7 cellular contexts compared by ENCODE assay signal in the genomic region with DNA sequence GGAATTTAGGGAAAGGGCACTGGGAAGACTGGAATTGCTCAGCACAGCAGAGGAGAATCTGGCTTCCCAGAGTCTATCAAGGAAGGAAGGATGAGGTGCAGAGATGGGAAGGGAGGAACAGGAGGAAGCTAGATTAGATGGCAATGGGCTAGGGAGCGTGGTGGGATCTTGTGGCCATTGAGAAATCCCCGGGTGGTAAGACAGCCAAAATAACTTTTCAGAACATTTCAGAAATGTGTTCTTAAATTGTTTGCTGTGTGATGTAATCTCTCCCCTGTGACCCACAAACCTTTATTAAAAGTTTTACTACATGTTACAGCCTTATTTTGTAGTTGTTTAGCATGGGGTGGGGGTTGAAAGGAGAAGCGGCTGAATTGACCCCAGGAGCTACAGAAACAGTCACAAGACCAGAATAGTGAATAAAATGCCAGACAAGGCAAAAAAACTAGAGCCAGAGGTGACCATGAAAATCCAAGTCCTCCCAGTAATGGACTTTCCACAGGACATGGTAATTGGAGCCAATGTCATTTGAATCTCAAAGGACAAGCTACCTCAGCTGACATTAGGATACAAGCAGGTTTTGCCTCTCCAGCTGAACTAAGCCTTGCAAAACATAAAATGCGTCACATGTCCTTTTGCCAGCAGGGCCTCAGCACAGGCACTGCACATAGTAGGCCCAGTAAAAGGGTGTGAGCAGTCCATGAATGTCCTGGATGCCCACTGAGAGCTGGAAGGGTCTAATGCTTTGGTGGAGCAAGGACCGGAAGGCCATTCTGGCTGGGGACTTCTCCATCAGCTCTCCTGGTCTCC. TPM values are rescaled to one million over a fixed set of nuclear protein-coding genes. Genes with fewer than 3 reads are reported as not detected.
A peak's percentile ranks its signal among the peaks of the same experiment; 100 is the strongest.
DNase-seq lines count a peak whose midpoint lies in the region; ATAC-seq and TF ChIP-seq lines count a peak whose summit lies in the region.

No MANE protein-coding gene starts in this region.

- DNase-seq in HFFc6 (no peak), spleen (no peak), NCI-H1092 treated with DMSO at 0.1 percent for 48 hours (lab: John Stamatoyannopoulos, UW) (no peak)
- DNase-seq in activated CD4-positive, alpha-beta memory T cell treated with anti-CD3 and anti-CD28 coated beads for 36 hours = no peak

- intact Hi-C loops in spleen (cut with DNase I; ENCODE audit: low total_unique reads) = loop anchor here (2.0 to 10.0 kb wide), 3 partner anchors 207 to 439 kb away; a partner anchor contains a TSS
- intact Hi-C loops in activated CD4-positive, alpha-beta memory T cell treated with anti-CD3 and anti-CD28 coated beads for 36 hours (cut with micrococcal nuclease) = loop anchor here (1.0 to 2.0 kb wide), 8 partner anchors 21 to 501 kb away; a partner anchor contains a TSS

- H3K4me3 Mint-ChIP-seq in HFFc6 = peak overlapping the region; percentile 100; the same call in 1 of the 2 replicates
- no peak overlapping the region for H3K4me3 Mint-ChIP-seq in activated CD4-positive, alpha-beta memory T cell treated with anti-CD3 and anti-CD28 coated beads for 36 hours

- H3K9me3 ChIP-seq in iPS-18a (ENCODE audit: control insufficient read depth, low read depth, low read length) (no peaks in the 10 kb centered on the region), spleen (no peaks in the 10 kb centered on the region)

- no peak for TF ChIP-seq CTCF in HFFc6 (IDR thresholded peaks at IDR 0.05)
- TF ChIP-seq CTCF in spleen (IDR thresholded peaks at IDR 0.05 in 8 of 11, conservative IDR thresholded peaks at IDR 0.05 in 3 of 11) = no peak

- H3K4me3 ChIP-seq in iPS-18a (ENCODE audit: low read length) (peak overlapping the region; percentile 18), spleen (no peak overlapping the region)

- no peak for ATAC-seq in HG03108 (IDR thresholded peaks at IDR 0.05; ENCODE audit: unreplicated experiment)

- H3K36me3 ChIP-seq in iPS-18a (ENCODE audit: control insufficient read depth, low read depth, low read length) (no peaks in the 10 kb centered on the region), spleen (peaks cover 0 to 6% (median 0%) of the 10 kb centered on the region in 6 donors)

- 35 to 60% (median 43%) methylated on average over 5 of the region's 5 CpGs for WGBS in adipose tissue, 3 donors
- 58 to 67% (median 64%) methylated on average over 5 of the region's 5 CpGs for WGBS in spleen, 5 donors

- peaks cover 3% of the 10 kb centered on the region; the same call in 1 of the 2 replicates for H3K27me3 Mint-ChIP-seq in HFFc6 (ENCODE audit: insufficient read depth)
- H3K27me3 Mint-ChIP-seq in activated CD4-positive, alpha-beta memory T cell treated with anti-CD3 and anti-CD28 coated beads for 36 hours = no peaks in the 10 kb centered on the region

- H3K4me1 Mint-ChIP-seq in HFFc6 (ENCODE audit: low read depth) = peaks cover 74% of the 10 kb centered on the region
- H3K4me1 Mint-ChIP-seq in activated CD4-positive, alpha-beta memory T cell treated with anti-CD3 and anti-CD28 coated beads for 36 hours (ENCODE audit: low read depth) = peaks cover 35% of the 10 kb centered on the region

- H3K36me3 Mint-ChIP-seq in HFFc6 (ENCODE audit: low read depth) = peaks cover 13% of the 10 kb centered on the region
- peaks cover 8% of the 10 kb centered on the region for H3K36me3 Mint-ChIP-seq in activated CD4-positive, alpha-beta memory T cell treated with anti-CD3 and anti-CD28 coated beads for 36 hours

- H3K27ac Mint-ChIP-seq in HFFc6 = peak overlapping the region; percentile 99
- H3K27ac Mint-ChIP-seq in activated CD4-positive, alpha-beta memory T cell treated with anti-CD3 and anti-CD28 coated beads for 36 hours = no peak overlapping the region

- no peaks in the 10 kb centered on the region for H3K9me3 Mint-ChIP-seq in HFFc6
- no peaks in the 10 kb centered on the region for H3K9me3 Mint-ChIP-seq in activated CD4-positive, alpha-beta memory T cell treated with anti-CD3 and anti-CD28 coated beads for 36 hours

- H3K4me1 ChIP-seq in iPS-18a (ENCODE audit: control insufficient read depth, low read depth, low read length) (peaks cover 19% of the 10 kb centered on the region), spleen (peaks cover 18 to 66% (median 49%) of the 10 kb centered on the region in 6 donors)

- no peak overlapping the region for H3K9ac ChIP-seq in iPS-18a (ENCODE audit: low read length)

- peak overlapping the region; percentile 5 for H3K27ac ChIP-seq in adipose tissue (ENCODE audit: low read depth, low read length)
- H3K27ac ChIP-seq in iPS-18a (ENCODE audit: low read length) = no peak overlapping the region
- H3K27ac ChIP-seq in spleen = peak overlapping the region in 7 of 8 donors; percentile 36 to 96 (median 94)

- POLR2A ChIA-PET in activated CD4-positive, alpha-beta memory T cell treated with anti-CD3 and anti-CD28 coated beads for 36 hours (lab: Charles Lee) = interaction anchor here (0.9 to 2.9 kb wide), 6 partner anchors 12 to 435 kb away, joined by 3 to 14 read pairs (median 6); a partner anchor contains a TSS

- H3K27me3 ChIP-seq in iPS-18a (ENCODE audit: control insufficient read depth, insufficient read depth, low read length) (no peaks in the 10 kb centered on the region), spleen (replicated peaks in 1 of 7) (peaks cover 0 to 4% (median 0%) of the 10 kb centered on the region in 7 donors)

- CTCF ChIA-PET in activated CD4-positive, alpha-beta memory T cell treated with anti-CD3 and anti-CD28 coated beads for 36 hours (lab: Charles Lee) = interaction anchor here (0.6 to 14.1 kb wide), 64 partner anchors 8 to 445 kb away, joined by 3 to 723 read pairs (median 6); a partner anchor contains a TSS

- no peak for TF ChIP-seq POLR2A in spleen (IDR thresholded peaks at IDR 0.05)

RNA-seq across cellular contexts. Expression of a gene that starts 1.0 kb away (rescaled TPM):
- total RNA-seq in HFFc6 (2021; fragmentation: NEBNext Ultra II Directional; extraction: Animal tissue kit (Norgen Biotek cat#: 25700)) = 10 to 100 TPM; 73.4 to 87.1 (median 74.7) TPM
- 10 to 100 TPM; 36.7 to 73.6 (median 67.0) TPM for polyA plus RNA-seq in adipose tissue
- 10 to 100 TPM; 47.1 to 65.3 (median 52.7) TPM for total RNA-seq in spleen
- polyA plus RNA-seq in spleen = 10 to 100 TPM; 16.2 to 29.9 (median 21.1) TPM
- total RNA-seq in activated CD4-positive, alpha-beta memory T cell treated with anti-CD3 and anti-CD28 coated beads for 36 hours = 10 to 100 TPM; 89.6 to 92.3 TPM

RNA-seq across cellular contexts. Expression of a gene that starts 50.8 kb away (rescaled TPM):
- total RNA-seq in HFFc6 (2021; fragmentation: NEBNext Ultra II Directional; extraction: Animal tissue kit (Norgen Biotek cat#: 25700)) = 10 to 100 TPM; 33.2 to 48.4 (median 36.8) TPM
- polyA plus RNA-seq in adipose tissue = 10 to 100 TPM; 10.4 to 16.3 (median 11.7) TPM
- 10 to 100 TPM; 46.0 to 98.7 (median 61.6) TPM for total RNA-seq in spleen
- polyA plus RNA-seq in spleen = 10 to 100 TPM; 11.8 to 25.6 (median 17.2) TPM
- total RNA-seq in activated CD4-positive, alpha-beta memory T cell treated with anti-CD3 and anti-CD28 coated beads for 36 hours = 10 to 100 TPM; 22.7 to 25.7 TPM
